20 cellular contexts compared by ENCODE assay signal in genomic region chr7:19011212-19011611, GRCh38.
DNase-seq lines count a peak whose midpoint lies in the region; ATAC-seq, FAIRE-seq and TF ChIP-seq lines count a peak whose summit lies in the region.
"Had no signal": no experiment of that assay in that cellular context is flagged by ENCODE, and none has a peak within 500 bp of the region (broad histone marks: within the 10 kb centered on the region; RNA-seq: fewer than 3 reads in every experiment).

No MANE protein-coding gene starts in this region.

- H3K79me2 ChIP-seq in fibroblast of lung (ENCODE audit: control insufficient read depth, insufficient read depth, low read length), result no peaks in the 10 kb centered on the region

- H2AFZ ChIP-seq in fibroblast of lung (ENCODE audit: low read length), result peak overlapping the region; percentile 3

- intact Hi-C loops in heart right ventricle (cut with DNase I), result no loop called here

- H3K27ac ChIP-seq in fibroblast of lung (ENCODE audit: insufficient read depth, low read length), result no peak overlapping the region
- no peak overlapping the region for H3K27ac ChIP-seq in heart right ventricle
- H3K27ac ChIP-seq: BLaER1, RWPE1, SJCRH30 had no signal

- H3K4me1 ChIP-seq in fibroblast of lung (ENCODE audit: control insufficient read depth, extremely low read depth, insufficient read depth, low read length), result no peaks in the 10 kb centered on the region
- no peaks in the 10 kb centered on the region for H3K4me1 ChIP-seq in heart right ventricle
- H3K4me1 ChIP-seq: BLaER1, SJCRH30 had no signal

- no peak overlapping the region for H3K4me3 ChIP-seq in fibroblast of lung (replicated peaks in 1 of 4; ENCODE audit: control extremely low read depth in 1 of 4, insufficient read depth in 1 of 4, low read depth in 3 of 4, low read length in 4 of 4)
- no peak overlapping the region for H3K4me3 ChIP-seq in heart right ventricle
- H3K4me3 ChIP-seq: BLaER1, SJCRH30 had no signal

- no peak for ATAC-seq in heart right ventricle
- ATAC-seq: CD8-positive, alpha-beta T cell had no signal

- H3K4me2 ChIP-seq in fibroblast of lung (ENCODE audit: extremely low read depth, insufficient read depth, low read length), result no peak overlapping the region
- H3K4me2 ChIP-seq: BLaER1 had no signal

- no peak for FAIRE-seq in urothelium cell line (lab: Jason Lieb, UNC)
- FAIRE-seq: GM12892 had no signal

- no peak overlapping the region for H3K9ac ChIP-seq in fibroblast of lung (ENCODE audit: insufficient read depth, low read length)
- H3K9ac ChIP-seq: BLaER1 had no signal

- no peaks in the 10 kb centered on the region for H4K20me1 ChIP-seq in fibroblast of lung (ENCODE audit: control insufficient read depth, extremely low read depth, insufficient read depth, low read length)
- H4K20me1 ChIP-seq: BLaER1 had no signal

- DNase-seq in GM03348 (ENCODE audit: low spot score), result peak; percentile 47
- peak; percentile 19 for DNase-seq in RPMI7951 (ENCODE audit: low read depth)
- peak in 1 of 2 donors; percentile 57 for DNase-seq in fibroblast of lung (ENCODE audit: low read depth in 2 of 2)
- DNase-seq in urothelium cell line (ENCODE audit: low spot score), result peak; percentile 16
- no peak for DNase-seq in heart right ventricle
- no peak for DNase-seq in iPS-NIHi7 (ENCODE audit: extremely low spot score)
- DNase-seq in NCI-H69 (lab: John Stamatoyannopoulos, UW), result no peak
- DNase-seq: CD8-positive, alpha-beta T cell; DMS79; GF-D8; Karpas-422; NCI-H1105 treated with DMSO at 0.1 percent for 48 hours; NCI-H1694 treated with DMSO at 0.1 percent for 48 hours; NCI-H446; NCI-H774; SW 1271 had no signal

- H3K27me3 ChIP-seq in fibroblast of lung (ENCODE audit: control insufficient read depth, insufficient read depth, low read length), result no peaks in the 10 kb centered on the region
- H3K27me3 ChIP-seq in heart right ventricle, result no peaks in the 10 kb centered on the region
- H3K27me3 ChIP-seq: BLaER1, SJCRH30 had no signal

- H3K36me3 ChIP-seq in fibroblast of lung (ENCODE audit: control insufficient read depth, insufficient read depth, low read length) (no peaks in the 10 kb centered on the region), heart right ventricle (no peaks in the 10 kb centered on the region)
- H3K36me3 ChIP-seq: BLaER1, SJCRH30 had no signal

- no peaks in the 10 kb centered on the region for H3K9me3 ChIP-seq in fibroblast of lung (ENCODE audit: control insufficient read depth, insufficient read depth, low read depth, low read length)
- H3K9me3 ChIP-seq in heart right ventricle, result peaks cover 0 to 7% (median 1%) of the 10 kb centered on the region in 11 donors
- H3K9me3 ChIP-seq: SJCRH30 had no signal

- WGBS in heart right ventricle, 2 donors, result 70 to 80% methylated on average over 7 of the region's 7 CpGs

- TF ChIP-seq CTCF in fibroblast of lung (conservative IDR thresholded peaks at IDR 0.05 in 1 of 2, IDR thresholded peaks at IDR 0.05 in 1 of 2; ENCODE audit: low read depth in 1 of 2, low read length in 2 of 2) (no peak), heart right ventricle (IDR thresholded peaks at IDR 0.05) (no peak)

Comparison
In these comparisons a context has a peak if more than half of its experiments do, and no peak if none do; other contexts are left out.
1. DNase-seq: peak in GM03348 (single experiment), RPMI7951 (single experiment) and urothelium cell line (single experiment); none in heart right ventricle (0 of 2), iPS-NIHi7 (single experiment) and NCI-H69 (single experiment).